8 cellular contexts compared by ENCODE assay signal in genomic region chrX:13082286-13083065, GRCh38. TPM values are rescaled to one million over a fixed set of nuclear protein-coding genes. Genes with fewer than 3 reads are reported as not detected.
DNase-seq lines count a peak whose midpoint lies in the region; ATAC-seq, FAIRE-seq and TF ChIP-seq lines count a peak whose summit lies in the region.

No MANE protein-coding gene starts in this region.

- TF ChIP-seq POLR2A in GM12892 (IDR thresholded peaks at IDR 0.05; ENCODE audit: low read depth, low read length) = 0 out of 2 replicates have a peak, but pooled peaks have one; percentile 52

- no peaks in the 10 kb centered on the region for H3K79me2 ChIP-seq in MM.1S (ENCODE audit: low read length)

- H3K9me2 ChIP-seq in MM.1S (replicated peaks; ENCODE audit: insufficient read depth, low read length) = no peaks in the 10 kb centered on the region

- 0 out of 2 replicates have a peak overlapping the region, but pooled peaks have one; percentile 34 for H3K4me2 ChIP-seq in MM.1S (ENCODE audit: low read depth, low read length)

- H3K9me3 ChIP-seq in MM.1S (replicated peaks; ENCODE audit: insufficient read depth, low read length) = no peaks in the 10 kb centered on the region

- H3K9ac ChIP-seq in MM.1S (ENCODE audit: low read length) = no peak overlapping the region

- peaks cover 7% of the 10 kb centered on the region; the same call in 1 of the 2 replicates for H3F3A ChIP-seq in MM.1S (ENCODE audit: insufficient read depth, low read length)

- FAIRE-seq in GM12892 (lab: Jason Lieb, UNC) = peak; percentile 94

- peaks cover 55% of the 10 kb centered on the region for H3K4me1 Mint-ChIP-seq in brain
- H3K4me1 Mint-ChIP-seq in osteocyte (ENCODE audit: unreplicated experiment) = peaks cover 51% of the 10 kb centered on the region
- H3K4me1 Mint-ChIP-seq in nephron progenitor cell = peaks cover 15% of the 10 kb centered on the region

- no peak for ATAC-seq in HG03039 (IDR thresholded peaks at IDR 0.05; ENCODE audit: unreplicated experiment)

- no peak for TF ChIP-seq CTCF in MM.1S (IDR thresholded peaks at IDR 0.05; ENCODE audit: low read length)
- TF ChIP-seq CTCF in brain (conservative IDR thresholded peaks at IDR 0.05) = no peak
- no peak for TF ChIP-seq CTCF in osteocyte (IDR thresholded peaks at IDR 0.05)
- no peak for TF ChIP-seq CTCF in nephron progenitor cell (IDR thresholded peaks at IDR 0.05)

- DNase-seq in GM12892 (ENCODE audit: insufficient read length) (no peak), MM.1S (no peak), osteocyte (ENCODE audit: extremely low spot score, unreplicated experiment) (no peak), nephron progenitor cell (no peak), NCI-H526 (lab: John Stamatoyannopoulos, UW) (no peak), NCI-H2171 (lab: John Stamatoyannopoulos, UW) (no peak)

- H3K4me3 Mint-ChIP-seq in brain (no peak overlapping the region), osteocyte (ENCODE audit: unreplicated experiment) (no peak overlapping the region), nephron progenitor cell (no peak overlapping the region)

- H3K36me3 Mint-ChIP-seq in brain = no peaks in the 10 kb centered on the region
- no peaks in the 10 kb centered on the region for H3K36me3 Mint-ChIP-seq in osteocyte (ENCODE audit: unreplicated experiment)
- H3K36me3 Mint-ChIP-seq in nephron progenitor cell (ENCODE audit: low read depth) = no peaks in the 10 kb centered on the region

- H3K27ac Mint-ChIP-seq in brain = peak overlapping the region in 4 of 5 experiments; percentile 68 to 84 (median 72)
- H3K27ac Mint-ChIP-seq in osteocyte (ENCODE audit: unreplicated experiment) = peak overlapping the region; percentile 6
- no peak overlapping the region for H3K27ac Mint-ChIP-seq in nephron progenitor cell

- no peaks in the 10 kb centered on the region for H3K36me3 ChIP-seq in MM.1S (replicated peaks; ENCODE audit: insufficient read depth, low read length)

- peaks cover 3% of the 10 kb centered on the region for H3K27me3 Mint-ChIP-seq in brain
- H3K27me3 Mint-ChIP-seq in osteocyte (ENCODE audit: unreplicated experiment) = no peaks in the 10 kb centered on the region
- peaks cover 4% of the 10 kb centered on the region for H3K27me3 Mint-ChIP-seq in nephron progenitor cell (ENCODE audit: low read depth, poor library complexity)

- no peak overlapping the region for H3K4me3 ChIP-seq in MM.1S (ENCODE audit: low read length)

- H4K20me1 ChIP-seq in MM.1S (ENCODE audit: insufficient read depth, low read length) = no peaks in the 10 kb centered on the region

- no peak overlapping the region for H3K27ac ChIP-seq in MM.1S (ENCODE audit: low read length)

- H2AFZ ChIP-seq in MM.1S (ENCODE audit: low read length) = no peak overlapping the region

- peaks cover 29% of the 10 kb centered on the region for H3K4me1 ChIP-seq in MM.1S (ENCODE audit: low read length)

- H3K9me3 Mint-ChIP-seq in brain = peaks cover 0 to under 1% (median 0%) of the 10 kb centered on the region in 5 experiments
- H3K9me3 Mint-ChIP-seq in osteocyte (ENCODE audit: unreplicated experiment) = peaks cover 6% of the 10 kb centered on the region
- peaks cover 50% of the 10 kb centered on the region for H3K9me3 Mint-ChIP-seq in nephron progenitor cell

- H3K27me3 ChIP-seq in MM.1S (replicated peaks; ENCODE audit: insufficient read depth, low read length) = peaks cover 9% of the 10 kb centered on the region; the same call in 1 of the 2 replicates

RNA-seq across cellular contexts. Expression of gene FAM9C, which starts 38.1 kb away (rescaled TPM):
- polyA plus RNA-seq in GM12892 (2012; ENCODE audit: missing spikeins) = 0.17 TPM
- polyA plus RNA-seq in brain (ENCODE audit: insufficient read depth, low read depth, low replicate concordance) = not detected
- not detected in 2 replicates for total RNA-seq in osteocyte
